ENCODE assay signal across 1 cellular context in the genomic region with DNA sequence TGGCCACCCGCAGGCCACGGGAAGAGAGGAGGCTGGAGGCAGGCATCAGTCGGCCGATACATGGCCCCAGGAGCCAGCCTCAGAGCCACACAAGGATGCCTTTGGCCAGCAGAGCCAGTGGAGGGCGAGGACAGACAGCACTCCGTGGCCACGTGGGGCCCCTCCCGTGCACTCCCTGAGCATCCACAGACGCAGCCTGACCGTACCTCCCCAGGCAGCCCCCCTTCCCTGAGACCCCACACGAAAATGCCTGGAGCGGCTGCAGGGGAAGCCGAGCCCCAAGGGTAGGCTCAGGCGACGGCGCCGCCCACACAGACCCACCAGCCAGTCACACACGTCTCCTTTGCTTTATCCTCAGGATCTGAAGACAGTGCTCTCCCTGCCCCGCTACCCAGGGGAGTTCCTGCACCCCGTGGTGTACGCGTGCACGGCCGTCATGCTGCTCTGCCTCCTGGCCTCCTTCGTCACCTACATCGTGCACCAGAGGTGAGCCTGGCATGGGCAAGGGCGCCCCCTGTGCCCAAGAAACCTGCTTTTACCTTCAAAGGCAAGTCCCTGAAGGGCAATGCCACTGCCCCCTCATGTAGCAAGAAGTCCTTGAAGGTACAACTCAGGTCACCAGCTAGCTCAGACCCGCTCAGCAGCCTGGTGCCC.
TF ChIP-seq lines count a peak whose summit lies in the region.

No MANE protein-coding gene starts in this region.

TF ChIP-seq in GM23338, 12 proteins besides CTCF, POLR2A, EP300 and RAD21:
- TF ChIP-seq STAT1 (IDR thresholded peaks at IDR 0.05; ENCODE audit: unreplicated experiment): no peak
- TF ChIP-seq, protein P1, sequence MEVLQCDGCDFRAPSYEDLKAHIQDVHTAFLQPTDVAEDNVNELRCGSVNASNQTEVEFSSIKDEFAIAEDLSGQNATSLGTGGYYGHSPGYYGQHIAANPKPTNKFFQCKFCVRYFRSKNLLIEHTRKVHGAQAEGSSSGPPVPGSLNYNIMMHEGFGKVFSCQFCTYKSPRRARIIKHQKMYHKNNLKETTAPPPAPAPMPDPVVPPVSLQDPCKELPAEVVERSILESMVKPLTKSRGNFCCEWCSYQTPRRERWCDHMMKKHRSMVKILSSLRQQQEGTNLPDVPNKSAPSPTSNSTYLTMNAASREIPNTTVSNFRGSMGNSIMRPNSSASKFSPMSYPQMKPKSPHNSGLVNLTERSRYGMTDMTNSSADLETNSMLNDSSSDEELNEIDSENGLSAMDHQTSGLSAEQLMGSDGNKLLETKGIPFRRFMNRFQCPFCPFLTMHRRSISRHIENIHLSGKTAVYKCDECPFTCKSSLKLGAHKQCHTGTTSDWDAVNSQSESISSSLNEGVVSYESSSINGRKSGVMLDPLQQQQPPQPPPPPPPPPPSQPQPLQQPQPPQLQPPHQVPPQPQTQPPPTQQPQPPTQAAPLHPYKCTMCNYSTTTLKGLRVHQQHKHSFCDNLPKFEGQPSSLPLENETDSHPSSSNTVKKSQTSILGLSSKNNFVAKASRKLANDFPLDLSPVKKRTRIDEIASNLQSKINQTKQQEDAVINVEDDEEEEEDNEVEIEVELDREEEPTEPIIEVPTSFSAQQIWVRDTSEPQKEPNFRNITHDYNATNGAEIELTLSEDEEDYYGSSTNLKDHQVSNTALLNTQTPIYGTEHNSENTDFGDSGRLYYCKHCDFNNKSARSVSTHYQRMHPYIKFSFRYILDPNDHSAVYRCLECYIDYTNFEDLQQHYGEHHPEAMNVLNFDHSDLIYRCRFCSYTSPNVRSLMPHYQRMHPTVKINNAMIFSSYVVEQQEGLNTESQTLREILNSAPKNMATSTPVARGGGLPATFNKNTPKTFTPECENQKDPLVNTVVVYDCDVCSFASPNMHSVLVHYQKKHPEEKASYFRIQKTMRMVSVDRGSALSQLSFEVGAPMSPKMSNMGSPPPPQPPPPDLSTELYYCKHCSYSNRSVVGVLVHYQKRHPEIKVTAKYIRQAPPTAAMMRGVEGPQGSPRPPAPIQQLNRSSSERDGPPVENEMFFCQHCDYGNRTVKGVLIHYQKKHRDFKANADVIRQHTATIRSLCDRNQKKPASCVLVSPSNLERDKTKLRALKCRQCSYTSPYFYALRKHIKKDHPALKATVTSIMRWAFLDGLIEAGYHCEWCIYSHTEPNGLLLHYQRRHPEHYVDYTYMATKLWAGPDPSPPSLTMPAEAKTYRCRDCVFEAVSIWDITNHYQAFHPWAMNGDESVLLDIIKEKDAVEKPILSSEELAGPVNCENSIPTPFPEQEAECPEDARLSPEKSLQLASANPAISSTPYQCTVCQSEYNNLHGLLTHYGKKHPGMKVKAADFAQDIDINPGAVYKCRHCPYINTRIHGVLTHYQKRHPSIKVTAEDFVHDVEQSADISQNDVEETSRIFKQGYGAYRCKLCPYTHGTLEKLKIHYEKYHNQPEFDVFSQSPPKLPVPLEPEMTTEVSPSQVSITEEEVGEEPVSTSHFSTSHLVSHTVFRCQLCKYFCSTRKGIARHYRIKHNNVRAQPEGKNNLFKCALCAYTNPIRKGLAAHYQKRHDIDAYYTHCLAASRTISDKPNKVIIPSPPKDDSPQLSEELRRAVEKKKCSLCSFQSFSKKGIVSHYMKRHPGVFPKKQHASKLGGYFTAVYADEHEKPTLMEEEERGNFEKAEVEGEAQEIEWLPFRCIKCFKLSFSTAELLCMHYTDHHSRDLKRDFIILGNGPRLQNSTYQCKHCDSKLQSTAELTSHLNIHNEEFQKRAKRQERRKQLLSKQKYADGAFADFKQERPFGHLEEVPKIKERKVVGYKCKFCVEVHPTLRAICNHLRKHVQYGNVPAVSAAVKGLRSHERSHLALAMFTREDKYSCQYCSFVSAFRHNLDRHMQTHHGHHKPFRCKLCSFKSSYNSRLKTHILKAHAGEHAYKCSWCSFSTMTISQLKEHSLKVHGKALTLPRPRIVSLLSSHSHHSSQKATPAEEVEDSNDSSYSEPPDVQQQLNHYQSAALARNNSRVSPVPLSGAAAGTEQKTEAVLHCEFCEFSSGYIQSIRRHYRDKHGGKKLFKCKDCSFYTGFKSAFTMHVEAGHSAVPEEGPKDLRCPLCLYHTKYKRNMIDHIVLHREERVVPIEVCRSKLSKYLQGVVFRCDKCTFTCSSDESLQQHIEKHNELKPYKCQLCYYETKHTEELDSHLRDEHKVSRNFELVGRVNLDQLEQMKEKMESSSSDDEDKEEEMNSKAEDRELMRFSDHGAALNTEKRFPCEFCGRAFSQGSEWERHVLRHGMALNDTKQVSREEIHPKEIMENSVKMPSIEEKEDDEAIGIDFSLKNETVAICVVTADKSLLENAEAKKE (CRISPR knock-in tag; IDR thresholded peaks at IDR 0.05): no peak
- no peak for TF ChIP-seq POLR2AphosphoS5 (IDR thresholded peaks at IDR 0.05; ENCODE audit: low read depth)
- TF ChIP-seq ZNF331 (CRISPR knock-in tag; IDR thresholded peaks at IDR 0.05; ENCODE audit: low read depth): no peak
- no peak for TF ChIP-seq JUNB (IDR thresholded peaks at IDR 0.05; ENCODE audit: unreplicated experiment)
- TF ChIP-seq NANOG (IDR thresholded peaks at IDR 0.05; ENCODE audit: borderline replicate concordance): no peak
- no peak for TF ChIP-seq CREB1 (CRISPR knock-in tag; IDR thresholded peaks at IDR 0.05; ENCODE audit: low read depth)
- TF ChIP-seq EZH2 (IDR thresholded peaks at IDR 0.05; ENCODE audit: low read depth, unreplicated experiment): no peak
TF ChIP-seq in GM23338: peak in this region for 0.
